Comparison of ENCODE assay signal across 1 cellular context in genomic region chr1:93180723-93181613, GRCh38.
TF ChIP-seq lines count a peak whose summit lies in the region.

Gene CCDC18 (plus strand): TSS chr1:93180724. CDS start chr1:93183362, 2,638 bp downstream.

TF ChIP-seq in K562, 482 proteins besides CTCF, POLR2A, EP300 and RAD21 (continued from another document and continues in another):
- TF ChIP-seq ARID3A (IDR thresholded peaks at IDR 0.05; ENCODE audit: borderline replicate concordance, low read depth, low read length) (0 out of 2 replicates have a peak, but pooled peaks have one; percentile 32), GABPB1 (CRISPR knock-in tag; IDR thresholded peaks at IDR 0.05) (no peak; the same call in 1 of the 2 replicates), TFE3 (CRISPR knock-in tag; IDR thresholded peaks at IDR 0.05) (no peak), ZNF41 (CRISPR knock-in tag; conservative IDR thresholded peaks at IDR 0.05) (no peak), WHSC1 (IDR thresholded peaks at IDR 0.05; ENCODE audit: low read length) (no peak), NFATC3 (IDR thresholded peaks at IDR 0.05) (no peak), ZNF445 (CRISPR knock-in tag; IDR thresholded peaks at IDR 0.05; ENCODE audit: low read depth) (no peak), RB1 (IDR thresholded peaks at IDR 0.05; ENCODE audit: low read depth) (0 out of 2 replicates have a peak, but pooled peaks have one; percentile 55), RCOR1 (IDR thresholded peaks at IDR 0.05; ENCODE audit: borderline replicate concordance in 1 of 2, low read depth in 2 of 2, low read length in 2 of 2) (no peak; a peak in 1 of 4 replicates), KLF16 (IDR thresholded peaks at IDR 0.05) (no peak), MAFK (IDR thresholded peaks at IDR 0.05; ENCODE audit: low read length) (no peak), MTA2 (IDR thresholded peaks at IDR 0.05; ENCODE audit: low read depth) (no peak), HOMEZ (CRISPR knock-in tag; IDR thresholded peaks at IDR 0.05) (no peak), ZC3H8 (IDR thresholded peaks at IDR 0.05) (no peak), NCOA6 (IDR thresholded peaks at IDR 0.05) (no peak), TFAM (CRISPR knock-in tag; conservative IDR thresholded peaks at IDR 0.05) (no peak), HNRNPL (IDR thresholded peaks at IDR 0.05; ENCODE audit: low read depth, low read length) (no peak), SAFB2 (IDR thresholded peaks at IDR 0.05; ENCODE audit: borderline replicate concordance, low read depth, low read length, severe bottlenecking) (no peak), CBX5 (IDR thresholded peaks at IDR 0.05; ENCODE audit: borderline replicate concordance, low read depth) (no peak), ZNF444 (CRISPR knock-in tag; IDR thresholded peaks at IDR 0.05) (no peak), TRIM28 (IDR thresholded peaks at IDR 0.05) (no peak; the same call in 1 of the 2 replicates), ZNF583 (CRISPR knock-in tag; IDR thresholded peaks at IDR 0.05) (no peak), TSC22D4 (tag; IDR thresholded peaks at IDR 0.05) (no peak), ZFP30 (CRISPR knock-in tag; IDR thresholded peaks at IDR 0.05; ENCODE audit: borderline replicate concordance) (no peak), U2AF2 (optimal IDR thresholded peaks at IDR 0.05; ENCODE audit: low read depth, low read length) (no peak), CREM (IDR thresholded peaks at IDR 0.05; ENCODE audit: low read depth) (peak; percentile 26; the same call in 1 of the 2 replicates), TCF15 (CRISPR knock-in tag; IDR thresholded peaks at IDR 0.05) (no peak), CBX2 (IDR thresholded peaks at IDR 0.05; ENCODE audit: insufficient read depth, low read length, poor library complexity, severe bottlenecking) (no peak), KLF1 (tag; IDR thresholded peaks at IDR 0.05) (no peak; the same call in 1 of the 2 replicates), MYC (IDR thresholded peaks at IDR 0.05; ENCODE audit: low read depth, low read length) (no peak), MYC (CRISPR knock-in tag; IDR thresholded peaks at IDR 0.05; ENCODE audit: borderline replicate concordance, low read depth) (peak; percentile 32; the same call in 1 of the 2 replicates), KDM5B (IDR thresholded peaks at IDR 0.05; ENCODE audit: insufficient replicate concordance, low read depth, low read length) (peak; percentile 26), ZNF12 (CRISPR knock-in tag; IDR thresholded peaks at IDR 0.05) (no peak), ZNF57 (CRISPR knock-in tag; IDR thresholded peaks at IDR 0.05) (no peak; the same call in 1 of the 2 replicates), KAT2B (IDR thresholded peaks at IDR 0.05; ENCODE audit: low read depth, low read length) (no peak), NFIX (CRISPR knock-in tag; IDR thresholded peaks at IDR 0.05; ENCODE audit: low read depth) (no peak), ZBTB11 (CRISPR knock-in tag; IDR thresholded peaks at IDR 0.05) (peak in 1 of 3 experiments; percentile 69; a peak in 2 of 6 replicates), NCOA4 (IDR thresholded peaks at IDR 0.05; ENCODE audit: partially characterized antibody) (no peak), ZNF696 (CRISPR knock-in tag; conservative IDR thresholded peaks at IDR 0.05) (no peak), SFPQ (IDR thresholded peaks at IDR 0.05; ENCODE audit: low read depth, low read length) (no peak), JUND (IDR thresholded peaks at IDR 0.05; ENCODE audit: borderline replicate concordance, low read depth, low read length) (0 out of 2 replicates have a peak, but pooled peaks have one; percentile 0), JUND (tag; IDR thresholded peaks at IDR 0.05; ENCODE audit: borderline replicate concordance, low read depth, low read length) (no peak; the same call in 2 of the 3 replicates)
